Comparison of ENCODE assay signal across 17 cellular contexts in genomic region chr12:60269611-60270269, GRCh38.
A peak's percentile ranks its signal among the peaks of the same experiment; 100 is the strongest.
DNase-seq lines count a peak whose midpoint lies in the region; ATAC-seq and TF ChIP-seq lines count a peak whose summit lies in the region.
"Had no signal": no experiment of that assay in that cellular context is flagged by ENCODE, and none has a peak within 500 bp of the region (broad histone marks: within the 10 kb centered on the region; RNA-seq: fewer than 3 reads in every experiment).

No MANE protein-coding gene starts in this region.

- TF ChIP-seq CTCF in upper lobe of right lung (IDR thresholded peaks at IDR 0.05) (no peak), CD14-positive monocyte (IDR thresholded peaks at IDR 0.05) (no peak)

- H3K27me3 ChIP-seq in H7 (ENCODE audit: control insufficient read depth, insufficient read depth, low read length) = no peaks in the 10 kb centered on the region
- no peaks in the 10 kb centered on the region for H3K27me3 ChIP-seq in upper lobe of right lung
- H3K27me3 ChIP-seq: BE2C had no signal

- H3K27ac Mint-ChIP-seq in naive B cell = no peak overlapping the region
- H3K27ac Mint-ChIP-seq in CD14-positive monocyte = no peak overlapping the region
- H3K27ac Mint-ChIP-seq: CD8-positive, alpha-beta T cell had no signal

- no peaks in the 10 kb centered on the region for H3K9me3 ChIP-seq in upper lobe of right lung
- H3K9me3 ChIP-seq: A549 had no signal

- H3K36me3 Mint-ChIP-seq in naive B cell = no peaks in the 10 kb centered on the region
- H3K36me3 Mint-ChIP-seq in CD14-positive monocyte = no peaks in the 10 kb centered on the region
- H3K36me3 Mint-ChIP-seq: CD8-positive, alpha-beta T cell had no signal

- H3K9me3 Mint-ChIP-seq in naive B cell = peaks cover 0 to 14% (median 7%) of the 10 kb centered on the region in 7 donors
- peaks cover 2 to 16% (median 11%) of the 10 kb centered on the region in 7 donors for H3K9me3 Mint-ChIP-seq in CD14-positive monocyte

- DNase-seq in ELF-1 (ENCODE audit: low read depth, low spot score) (peak; percentile 47), H7 (peak; percentile 5), naive B cell (peak; percentile 0), upper lobe of right lung (no peak), CD14-positive monocyte (ENCODE audit: low spot score) (no peak), NCI-H128 (lab: John Stamatoyannopoulos, UW; ENCODE audit: unreplicated experiment) (no peak), DMS53 (lab: John Stamatoyannopoulos, UW) (no peak)
- DNase-seq: BE2C; CD8-positive, alpha-beta T cell; COR-L47; DMS153; DND-41; GF-D8 had no signal

- intact Hi-C loops in upper lobe of right lung (cut with DNase I) (no loop called here), CD14-positive monocyte (cut with micrococcal nuclease) (no loop called here)

- no peak overlapping the region for H3K4me3 Mint-ChIP-seq in naive B cell
- no peak overlapping the region for H3K4me3 Mint-ChIP-seq in CD14-positive monocyte
- H3K4me3 Mint-ChIP-seq: CD8-positive, alpha-beta T cell had no signal

- no peak overlapping the region for H3K27ac ChIP-seq in upper lobe of right lung
- H3K27ac ChIP-seq: A549, C4-2B had no signal

- H3K4me3 ChIP-seq in H7 (ENCODE audit: insufficient read depth, low read depth, low read length) (no peak overlapping the region), upper lobe of right lung (no peak overlapping the region)
- H3K4me3 ChIP-seq: A549 had no signal

- no peaks in the 10 kb centered on the region for H3K36me3 ChIP-seq in H7 (replicated peaks; ENCODE audit: control insufficient read depth, insufficient read depth, low read length)
- H3K36me3 ChIP-seq in upper lobe of right lung = no peaks in the 10 kb centered on the region
- H3K36me3 ChIP-seq: BE2C had no signal

- H3K4me1 ChIP-seq in upper lobe of right lung = no peaks in the 10 kb centered on the region
- H3K4me1 ChIP-seq: BE2C had no signal

- H3K27me3 Mint-ChIP-seq in naive B cell = no peaks in the 10 kb centered on the region
- H3K27me3 Mint-ChIP-seq in CD14-positive monocyte (ENCODE audit: low read depth in 3 of 3) = no peaks in the 10 kb centered on the region

- H3K4me1 Mint-ChIP-seq in naive B cell = no peaks in the 10 kb centered on the region
- H3K4me1 Mint-ChIP-seq in CD14-positive monocyte = no peaks in the 10 kb centered on the region

- ATAC-seq in naive B cell (ENCODE audit: low read depth in 2 of 2) = no peak
- peak; percentile 13 for ATAC-seq in upper lobe of right lung
- ATAC-seq: A549; CD8-positive, alpha-beta T cell; HCT116; HepG2 had no signal

Comparison
In these comparisons a context has a peak if more than half of its experiments do, and no peak if none do; other contexts are left out.
1. DNase-seq: peak in ELF-1 (single experiment), H7 (single experiment) and naive B cell (single experiment); none in upper lobe of right lung (single experiment), CD14-positive monocyte (single experiment), NCI-H128 (single experiment) and DMS53 (single experiment).